13 cellular contexts compared by ENCODE assay signal in genomic region chr7:94190599-94191061, GRCh38.
DNase-seq lines count a peak whose midpoint lies in the region; ATAC-seq and TF ChIP-seq lines count a peak whose summit lies in the region.
"Had no signal": no experiment of that assay in that cellular context is flagged by ENCODE, and none has a peak within 500 bp of the region (broad histone marks: within the 10 kb centered on the region; RNA-seq: fewer than 3 reads in every experiment).

No MANE protein-coding gene starts in this region.

- no peak overlapping the region for H3K4me3 Mint-ChIP-seq in natural killer cell treated with Interleukin-12 subunit alpha and Interleukin-12 subunit beta and Interleukin-15 and Interleukin-18, amount 100 ng/mL, for 72 hours
- H3K4me3 Mint-ChIP-seq: activated naive CD4-positive, alpha-beta T cell treated with anti-CD3 and anti-CD28 coated beads, Interleukin-2, amount 50 U/mL, for 24 hours; stimulated activated naive CD8-positive, alpha-beta T cell treated with anti-CD3 and anti-CD28 coated beads, Interleukin-15, amount 100 ng/mL, for 72 hours had no signal

- TF ChIP-seq CTCF in epithelial cell of esophagus (IDR thresholded peaks at IDR 0.05; ENCODE audit: insufficient read depth, low read depth, low read length, missing control alignments) = no peak
- no peak for TF ChIP-seq CTCF in omental fat pad (IDR thresholded peaks at IDR 0.05)
- TF ChIP-seq CTCF in psoas muscle (IDR thresholded peaks at IDR 0.05) = no peak

- H3K27me3 Mint-ChIP-seq in natural killer cell treated with Interleukin-12 subunit alpha and Interleukin-12 subunit beta and Interleukin-15 and Interleukin-18, amount 100 ng/mL, for 72 hours = peaks cover 0 to 13% of the 10 kb centered on the region in 2 donors

- no peaks in the 10 kb centered on the region for H3K36me3 Mint-ChIP-seq in natural killer cell treated with Interleukin-12 subunit alpha and Interleukin-12 subunit beta and Interleukin-15 and Interleukin-18, amount 100 ng/mL, for 72 hours
- H3K36me3 Mint-ChIP-seq: activated naive CD4-positive, alpha-beta T cell treated with anti-CD3 and anti-CD28 coated beads, Interleukin-2, amount 50 U/mL, for 24 hours had no signal

- peak; percentile 97 for DNase-seq in EL
- DNase-seq in NCI-H446 treated with DMSO at 0.1 percent for 48 hours (lab: John Stamatoyannopoulos, UW) = peak; percentile 4
- DNase-seq in epithelial cell of esophagus (ENCODE audit: low read depth) = peak; percentile 77
- DNase-seq in omental fat pad (ENCODE audit: low spot score) = no peak
- DNase-seq in DMS53 treated with DMSO at 0.1 percent for 48 hours (lab: John Stamatoyannopoulos, UW; ENCODE audit: unreplicated experiment) = no peak
- no peak for DNase-seq in psoas muscle
- DNase-seq in NOMO-1 (lab: John Stamatoyannopoulos, UW; ENCODE audit: unreplicated experiment in 2 of 2) = no peak
- DNase-seq in natural killer cell treated with Interleukin-12 subunit alpha and Interleukin-12 subunit beta and Interleukin-15 and Interleukin-18, amount 100 ng/mL, for 72 hours (ENCODE audit: low spot score) = no peak
- DNase-seq: activated CD4-positive, alpha-beta T cell treated with anti-CD3 and anti-CD28 coated beads for 1 hour; NCI-H1694; stimulated activated naive CD8-positive, alpha-beta T cell treated with anti-CD3 and anti-CD28 coated beads, Interleukin-15, amount 100 ng/mL, for 72 hours had no signal

- H3K27me3 ChIP-seq in psoas muscle (ENCODE audit: insufficient read depth in 3 of 3, low read length in 2 of 3) = no peaks in the 10 kb centered on the region

- H3K4me3 ChIP-seq in epithelial cell of esophagus (ENCODE audit: low read length) = no peak overlapping the region
- H3K4me3 ChIP-seq in psoas muscle = no peak overlapping the region
- H3K4me3 ChIP-seq: HAP-1 had no signal

- no peak overlapping the region for H3K27ac ChIP-seq in psoas muscle

- no peaks in the 10 kb centered on the region for H3K36me3 ChIP-seq in psoas muscle (ENCODE audit: insufficient read depth in 1 of 2, low read depth in 1 of 2)
- H3K36me3 ChIP-seq: HAP-1 had no signal

- H3K4me1 Mint-ChIP-seq in natural killer cell treated with Interleukin-12 subunit alpha and Interleukin-12 subunit beta and Interleukin-15 and Interleukin-18, amount 100 ng/mL, for 72 hours (ENCODE audit: low read depth in 2 of 2) = no peaks in the 10 kb centered on the region
- H3K4me1 Mint-ChIP-seq: activated naive CD4-positive, alpha-beta T cell treated with anti-CD3 and anti-CD28 coated beads, Interleukin-2, amount 50 U/mL, for 24 hours; stimulated activated naive CD8-positive, alpha-beta T cell treated with anti-CD3 and anti-CD28 coated beads, Interleukin-15, amount 100 ng/mL, for 72 hours had no signal

- ATAC-seq in omental fat pad (ENCODE audit: low FRiP score) = peak; percentile 51
- ATAC-seq in psoas muscle = no peak
- no peak for ATAC-seq in natural killer cell treated with Interleukin-12 subunit alpha and Interleukin-12 subunit beta and Interleukin-15 and Interleukin-18, amount 100 ng/mL, for 72 hours
- ATAC-seq: stimulated activated naive CD8-positive, alpha-beta T cell treated with anti-CD3 and anti-CD28 coated beads, Interleukin-15, amount 100 ng/mL, for 72 hours had no signal

- H3K4me1 ChIP-seq in psoas muscle = no peaks in the 10 kb centered on the region
- H3K4me1 ChIP-seq: HAP-1 had no signal

- peaks cover 10% of the 10 kb centered on the region for H3K9me3 Mint-ChIP-seq in natural killer cell treated with Interleukin-12 subunit alpha and Interleukin-12 subunit beta and Interleukin-15 and Interleukin-18, amount 100 ng/mL, for 72 hours

- H3K27ac Mint-ChIP-seq in natural killer cell treated with Interleukin-12 subunit alpha and Interleukin-12 subunit beta and Interleukin-15 and Interleukin-18, amount 100 ng/mL, for 72 hours = no peak overlapping the region
- H3K27ac Mint-ChIP-seq: activated naive CD4-positive, alpha-beta T cell treated with anti-CD3 and anti-CD28 coated beads, Interleukin-2, amount 50 U/mL, for 24 hours had no signal

- WGBS in psoas muscle, 3 donors = 0% methylated on average over 1 of the region's 1 CpG

- H3K9me3 ChIP-seq in psoas muscle = no peaks in the 10 kb centered on the region
- H3K9me3 ChIP-seq: HAP-1 had no signal

- intact Hi-C loops in psoas muscle (cut with DNase I) = no loop called here

Comparison
In these comparisons a context has a peak if more than half of its experiments do, and no peak if none do; other contexts are left out.
1. DNase-seq: peak in EL (single experiment), NCI-H446 treated with DMSO at 0.1 percent for 48 hours (single experiment) and epithelial cell of esophagus (single experiment); none in omental fat pad (single experiment), DMS53 treated with DMSO at 0.1 percent for 48 hours (single experiment), psoas muscle (0 of 2), NOMO-1 (0 of 2) and natural killer cell treated with Interleukin-12 subunit alpha and Interleukin-12 subunit beta and Interleukin-15 and Interleukin-18, amount 100 ng/mL, for 72 hours (single experiment).